In genomic region chr7:13849528-13849892, GRCh38 we compare ENCODE assay signal across 1 cellular context.
TF ChIP-seq lines count a peak whose summit lies in the region.

No MANE protein-coding gene starts in this region.

TF ChIP-seq in K562, 482 proteins besides CTCF, POLR2A, EP300 and RAD21 (continued from another document and continues in another):
- TF ChIP-seq ZNF407 (IDR thresholded peaks at IDR 0.05; ENCODE audit: low read depth) (no peak), SLC30A9 (CRISPR knock-in tag; IDR thresholded peaks at IDR 0.05) (no peak), PTBP1 (IDR thresholded peaks at IDR 0.05; ENCODE audit: low read depth, low read length) (no peak), SMARCA4 (IDR thresholded peaks at IDR 0.05) (no peak), TCF7 (IDR thresholded peaks at IDR 0.05; ENCODE audit: borderline replicate concordance) (no peak), TSHZ1 (CRISPR knock-in tag; IDR thresholded peaks at IDR 0.05) (peak; percentile 83; the same call in 1 of the 2 replicates), ZNF740 (CRISPR knock-in tag; IDR thresholded peaks at IDR 0.05) (no peak), ZNF740 (tag; IDR thresholded peaks at IDR 0.05) (peak in 1 of 2 experiments; percentile 85; a peak in 2 of 4 replicates), BMI1 (IDR thresholded peaks at IDR 0.05; ENCODE audit: low read length) (no peak), DMBX1 (CRISPR knock-in tag; IDR thresholded peaks at IDR 0.05; ENCODE audit: borderline replicate concordance) (peak; percentile 98), ZMIZ1 (IDR thresholded peaks at IDR 0.05; ENCODE audit: low read depth in 2 of 2, low read length in 2 of 2) (no peak), ZNF592 (IDR thresholded peaks at IDR 0.05) (peak; percentile 96), ZNF778 (CRISPR knock-in tag; IDR thresholded peaks at IDR 0.05) (no peak), ATF7 (IDR thresholded peaks at IDR 0.05) (no peak), MYC (IDR thresholded peaks at IDR 0.05; ENCODE audit: low read depth, low read length) (no peak), MYC (CRISPR knock-in tag; IDR thresholded peaks at IDR 0.05; ENCODE audit: borderline replicate concordance, low read depth) (0 out of 2 replicates have a peak, but pooled peaks have one; percentile 44), ZNF3 (CRISPR knock-in tag; IDR thresholded peaks at IDR 0.05) (no peak), ZNF395 (CRISPR knock-in tag; IDR thresholded peaks at IDR 0.05) (peak; percentile 90; the same call in 1 of the 2 replicates), YBX1 (IDR thresholded peaks at IDR 0.05) (no peak), SUPT5H (IDR thresholded peaks at IDR 0.05) (no peak), SRSF9 (IDR thresholded peaks at IDR 0.05; ENCODE audit: borderline replicate concordance, low read depth, low read length) (no peak), ZNF639 (CRISPR knock-in tag; conservative IDR thresholded peaks at IDR 0.05 in 1 of 2, IDR thresholded peaks at IDR 0.05 in 1 of 2) (peak in 1 of 2 experiments; percentile 92; a peak in 2 of 4 replicates), ZKSCAN3 (CRISPR knock-in tag; IDR thresholded peaks at IDR 0.05) (peak; percentile 35; the same call in 1 of the 2 replicates), NKRF (IDR thresholded peaks at IDR 0.05; ENCODE audit: borderline replicate concordance) (no peak), ZNF586 (CRISPR knock-in tag; conservative IDR thresholded peaks at IDR 0.05) (peak; percentile 50; the same call in 1 of the 2 replicates), SRF (CRISPR knock-in tag; IDR thresholded peaks at IDR 0.05) (0 out of 4 replicates have a peak, but pooled peaks of 1 of the 2 experiments have one; percentile 24), CGGBP1 (CRISPR knock-in tag; IDR thresholded peaks at IDR 0.05) (no peak)
